ENCODE assay signal across 1 cellular context in genomic region chr2:42342061-42342794, GRCh38.
TF ChIP-seq lines count a peak whose summit lies in the region.

No MANE protein-coding gene starts in this region.

TF ChIP-seq in SK-N-SH, 30 proteins besides CTCF, POLR2A, EP300 and RAD21 (continued from another document):
- TF ChIP-seq, protein P1, sequence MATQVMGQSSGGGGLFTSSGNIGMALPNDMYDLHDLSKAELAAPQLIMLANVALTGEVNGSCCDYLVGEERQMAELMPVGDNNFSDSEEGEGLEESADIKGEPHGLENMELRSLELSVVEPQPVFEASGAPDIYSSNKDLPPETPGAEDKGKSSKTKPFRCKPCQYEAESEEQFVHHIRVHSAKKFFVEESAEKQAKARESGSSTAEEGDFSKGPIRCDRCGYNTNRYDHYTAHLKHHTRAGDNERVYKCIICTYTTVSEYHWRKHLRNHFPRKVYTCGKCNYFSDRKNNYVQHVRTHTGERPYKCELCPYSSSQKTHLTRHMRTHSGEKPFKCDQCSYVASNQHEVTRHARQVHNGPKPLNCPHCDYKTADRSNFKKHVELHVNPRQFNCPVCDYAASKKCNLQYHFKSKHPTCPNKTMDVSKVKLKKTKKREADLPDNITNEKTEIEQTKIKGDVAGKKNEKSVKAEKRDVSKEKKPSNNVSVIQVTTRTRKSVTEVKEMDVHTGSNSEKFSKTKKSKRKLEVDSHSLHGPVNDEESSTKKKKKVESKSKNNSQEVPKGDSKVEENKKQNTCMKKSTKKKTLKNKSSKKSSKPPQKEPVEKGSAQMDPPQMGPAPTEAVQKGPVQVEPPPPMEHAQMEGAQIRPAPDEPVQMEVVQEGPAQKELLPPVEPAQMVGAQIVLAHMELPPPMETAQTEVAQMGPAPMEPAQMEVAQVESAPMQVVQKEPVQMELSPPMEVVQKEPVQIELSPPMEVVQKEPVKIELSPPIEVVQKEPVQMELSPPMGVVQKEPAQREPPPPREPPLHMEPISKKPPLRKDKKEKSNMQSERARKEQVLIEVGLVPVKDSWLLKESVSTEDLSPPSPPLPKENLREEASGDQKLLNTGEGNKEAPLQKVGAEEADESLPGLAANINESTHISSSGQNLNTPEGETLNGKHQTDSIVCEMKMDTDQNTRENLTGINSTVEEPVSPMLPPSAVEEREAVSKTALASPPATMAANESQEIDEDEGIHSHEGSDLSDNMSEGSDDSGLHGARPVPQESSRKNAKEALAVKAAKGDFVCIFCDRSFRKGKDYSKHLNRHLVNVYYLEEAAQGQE (IDR thresholded peaks at IDR 0.05; ENCODE audit: low read depth, low read length) = no peak
- TF ChIP-seq EZH2phosphoT487 (IDR thresholded peaks at IDR 0.05; ENCODE audit: borderline replicate concordance, low read depth) (no peak), RCOR1 (IDR thresholded peaks at IDR 0.05; ENCODE audit: low read length) (peak; percentile 20; the same call in 1 of the 2 replicates), MXI1 (IDR thresholded peaks at IDR 0.05; ENCODE audit: low read depth, low read length) (no peak), ELF1 (IDR thresholded peaks at IDR 0.05) (no peak), USF1 (IDR thresholded peaks at IDR 0.05; ENCODE audit: borderline replicate concordance, low read depth) (peak; percentile 88), RXRA (IDR thresholded peaks at IDR 0.05; ENCODE audit: borderline replicate concordance, low read depth) (peak; percentile 37; the same call in 1 of the 2 replicates), FOXM1 (IDR thresholded peaks at IDR 0.05; ENCODE audit: low read depth) (no peak), JUND (IDR thresholded peaks at IDR 0.05) (peak; percentile 65; the same call in 1 of the 2 replicates), MAX (IDR thresholded peaks at IDR 0.05; ENCODE audit: low read depth) (peak; percentile 86), FOXJ3 (CRISPR knock-in tag; IDR thresholded peaks at IDR 0.05) (no peak), NFIC (IDR thresholded peaks at IDR 0.05; ENCODE audit: borderline replicate concordance) (peak; percentile 57; the same call in 1 of the 2 replicates), RFX5 (IDR thresholded peaks at IDR 0.05; ENCODE audit: low read length) (no peak), TAF1 (IDR thresholded peaks at IDR 0.05; ENCODE audit: borderline replicate concordance, low read depth, low read length) (0 out of 2 replicates have a peak, but pooled peaks have one; percentile 31), YY1 (IDR thresholded peaks at IDR 0.05; ENCODE audit: low read depth) (peak; percentile 37; the same call in 1 of the 2 replicates), MEF2A (IDR thresholded peaks at IDR 0.05; ENCODE audit: borderline replicate concordance, low read depth) (no peak), TEAD4 (IDR thresholded peaks at IDR 0.05; ENCODE audit: borderline replicate concordance, insufficient read depth) (peak; percentile 68; the same call in 1 of the 2 replicates)
- TF ChIP-seq, protein P2, sequence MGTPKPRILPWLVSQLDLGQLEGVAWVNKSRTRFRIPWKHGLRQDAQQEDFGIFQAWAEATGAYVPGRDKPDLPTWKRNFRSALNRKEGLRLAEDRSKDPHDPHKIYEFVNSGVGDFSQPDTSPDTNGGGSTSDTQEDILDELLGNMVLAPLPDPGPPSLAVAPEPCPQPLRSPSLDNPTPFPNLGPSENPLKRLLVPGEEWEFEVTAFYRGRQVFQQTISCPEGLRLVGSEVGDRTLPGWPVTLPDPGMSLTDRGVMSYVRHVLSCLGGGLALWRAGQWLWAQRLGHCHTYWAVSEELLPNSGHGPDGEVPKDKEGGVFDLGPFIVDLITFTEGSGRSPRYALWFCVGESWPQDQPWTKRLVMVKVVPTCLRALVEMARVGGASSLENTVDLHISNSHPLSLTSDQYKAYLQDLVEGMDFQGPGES (IDR thresholded peaks at IDR 0.05; ENCODE audit: low read depth, low read length) = no peak
